8 cellular contexts compared by ENCODE assay signal in the genomic region with DNA sequence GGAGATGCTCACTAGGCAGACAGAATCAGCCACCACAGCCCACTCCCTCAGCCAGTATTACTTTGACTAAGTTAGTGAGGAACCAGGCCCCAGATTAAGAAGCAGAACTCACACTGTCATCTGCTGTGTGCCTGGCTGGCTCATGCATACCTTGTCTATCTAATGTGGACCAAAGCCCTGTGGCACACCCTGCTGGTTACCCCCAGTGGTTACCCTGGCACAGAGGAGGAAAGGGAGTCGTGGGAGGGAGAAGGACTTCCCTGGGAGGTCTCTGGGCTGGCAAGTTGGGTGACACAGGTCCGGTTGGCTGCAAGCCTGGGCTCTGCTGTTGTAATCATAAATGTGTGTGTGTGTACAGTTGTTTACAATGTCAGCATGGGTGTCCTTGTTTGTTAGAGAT. TPM values are rescaled to one million over a fixed set of nuclear protein-coding genes. Genes with fewer than 3 reads are reported as not detected.
DNase-seq lines count a peak whose midpoint lies in the region; ATAC-seq and TF ChIP-seq lines count a peak whose summit lies in the region.

No MANE protein-coding gene starts in this region.

- H2AK5ac ChIP-seq in neuronal stem cell (ENCODE audit: low read depth, low read length) = no peak overlapping the region

- no peak overlapping the region for H3K4ac ChIP-seq in neuronal stem cell (ENCODE audit: low read length)

- H3K9me2 ChIP-seq in Loucy (replicated peaks; ENCODE audit: low read depth, low read length) = no peaks in the 10 kb centered on the region

- H3F3A ChIP-seq in Loucy (ENCODE audit: low read depth) = no peaks in the 10 kb centered on the region

- H2AFZ ChIP-seq in Loucy (ENCODE audit: low read length) = no peak overlapping the region
- no peak overlapping the region for H2AFZ ChIP-seq in neuronal stem cell (ENCODE audit: low read length)

- POLR2A ChIA-PET in A673 (lab: Charles Lee; ENCODE audit: low non-redundant PET) = no interaction called here

- H3K79me2 ChIP-seq in Loucy (ENCODE audit: insufficient read depth, low read length) = no peaks in the 10 kb centered on the region

- H2BK12ac ChIP-seq in neuronal stem cell (ENCODE audit: low read length) = no peak overlapping the region

- H3K27me3 ChIP-seq in A673 (replicated peaks; ENCODE audit: insufficient read depth, low read depth, low read length, poor library complexity) (no peaks in the 10 kb centered on the region), Loucy (ENCODE audit: insufficient read depth, low read length, poor library complexity, severe bottlenecking) (no peaks in the 10 kb centered on the region), left ventricle myocardium inferior (ENCODE audit: low read depth) (no peaks in the 10 kb centered on the region), subcutaneous abdominal adipose tissue (ENCODE audit: control insufficient read depth in 5 of 5, insufficient read depth in 4 of 5, low read length in 5 of 5) (no peaks in the 10 kb centered on the region), neuronal stem cell (ENCODE audit: control insufficient read depth in 3 of 3, insufficient read depth in 3 of 3, low read depth in 1 of 3, low read length in 3 of 3) (no peaks in the 10 kb centered on the region)

- intact Hi-C loops in A673 (cut with micrococcal nuclease; ENCODE audit: unreplicated experiment) (no loop called here), left ventricle myocardium inferior (cut with micrococcal nuclease) (no loop called here)

- no peak overlapping the region for H4K91ac ChIP-seq in neuronal stem cell (ENCODE audit: low read depth, low read length, poor library complexity)

- TF ChIP-seq CTCF in A673 (conservative IDR thresholded peaks at IDR 0.05; ENCODE audit: low read depth, low read length) (no peak; the same call in 1 of the 2 replicates), Loucy (conservative IDR thresholded peaks at IDR 0.05; ENCODE audit: low read length) (peak; percentile 60), left ventricle myocardium inferior (IDR thresholded peaks at IDR 0.05; ENCODE audit: borderline replicate concordance) (peak; percentile 50)

- no peak overlapping the region for H2BK120ac ChIP-seq in neuronal stem cell (ENCODE audit: low read depth, low read length)

- no peaks in the 10 kb centered on the region for H4K20me1 ChIP-seq in Loucy (ENCODE audit: insufficient read depth, low read length, poor library complexity, severe bottlenecking)

- no peaks in the 10 kb centered on the region for H3K36me3 ChIP-seq in A673 (ENCODE audit: insufficient read depth, low read length, poor library complexity, severe bottlenecking)
- H3K36me3 ChIP-seq in Loucy (ENCODE audit: insufficient read depth, low read length) = no peaks in the 10 kb centered on the region
- H3K36me3 ChIP-seq in left ventricle myocardium inferior = no peaks in the 10 kb centered on the region
- H3K36me3 ChIP-seq in subcutaneous abdominal adipose tissue (ENCODE audit: control insufficient read depth in 5 of 5, insufficient read depth in 5 of 5, low read length in 5 of 5) = no peaks in the 10 kb centered on the region
- H3K36me3 ChIP-seq in neuronal stem cell (replicated peaks in 1 of 2; ENCODE audit: control insufficient read depth in 2 of 2, insufficient read depth in 2 of 2, low read length in 2 of 2) = no peaks in the 10 kb centered on the region

- peaks cover 1% of the 10 kb centered on the region for H3K79me1 ChIP-seq in neuronal stem cell (ENCODE audit: low read depth, low read length)

- no peak overlapping the region for H2BK5ac ChIP-seq in neuronal stem cell (ENCODE audit: low read length)

- H3K27ac ChIP-seq in A673 (ENCODE audit: low read depth, low read length, poor library complexity, severe bottlenecking) = no peak overlapping the region
- H3K27ac ChIP-seq in left ventricle myocardium inferior (replicated peaks) = peak overlapping the region; percentile 84
- H3K27ac ChIP-seq in subcutaneous abdominal adipose tissue (ENCODE audit: low read depth, low read length) = peak overlapping the region; percentile 46
- H3K27ac ChIP-seq in neuronal stem cell (replicated peaks; ENCODE audit: low read length) = no peak overlapping the region

- CTCF ChIA-PET in A673 (lab: Charles Lee) = no interaction called here

- H3K18ac ChIP-seq in neuronal stem cell (ENCODE audit: low read length) = no peak overlapping the region

- ATAC-seq in GM18873 (IDR thresholded peaks at IDR 0.05; ENCODE audit: low FRiP score, unreplicated experiment) = peak; percentile 64

- no peak overlapping the region for H3K4me2 ChIP-seq in Loucy (ENCODE audit: low read depth, low read length, poor library complexity, severe bottlenecking)
- no peak overlapping the region for H3K4me2 ChIP-seq in neuronal stem cell (ENCODE audit: insufficient read depth, low read length, poor library complexity, severe bottlenecking)

- BruUV-seq in A673 (replicated peaks; lab: Mats Ljungman, UMichigan) = no TSS peak

- H3K4me1 ChIP-seq in A673 (ENCODE audit: insufficient read depth, low read length, poor library complexity, severe bottlenecking) (no peaks in the 10 kb centered on the region), Loucy (ENCODE audit: insufficient read depth, low read length, poor library complexity, severe bottlenecking) (peaks cover 12% of the 10 kb centered on the region), left ventricle myocardium inferior (peaks cover 43% of the 10 kb centered on the region), subcutaneous abdominal adipose tissue (ENCODE audit: control insufficient read depth in 5 of 5, insufficient read depth in 5 of 5, low read length in 5 of 5) (peaks cover 4 to 53% (median 19%) of the 10 kb centered on the region in 5 donors), neuronal stem cell (ENCODE audit: control insufficient read depth in 2 of 2, insufficient read depth in 1 of 2, low read depth in 1 of 2, low read length in 2 of 2) (peaks cover 0 to 6% of the 10 kb centered on the region in 2 donors)

- H3K9me3 ChIP-seq in A673 (ENCODE audit: low read depth, low read length, poor library complexity, severe bottlenecking) (no peaks in the 10 kb centered on the region), Loucy (ENCODE audit: insufficient read depth, low read depth, low read length) (no peaks in the 10 kb centered on the region), left ventricle myocardium inferior (replicated peaks) (no peaks in the 10 kb centered on the region), subcutaneous abdominal adipose tissue (ENCODE audit: control insufficient read depth in 5 of 5, low read length in 5 of 5) (no peaks in the 10 kb centered on the region), neuronal stem cell (replicated peaks in 1 of 2; ENCODE audit: control insufficient read depth in 2 of 2, insufficient read depth in 1 of 2, low read depth in 1 of 2, low read length in 2 of 2) (no peaks in the 10 kb centered on the region)

- DNase-seq in A673 (ENCODE audit: low spot score) = peak; percentile 32
- DNase-seq in activated T-cell treated with anti-CD3 and anti-CD28 coated beads for 48 hours (ENCODE audit: low read depth) = peak; percentile 38
- no peak for DNase-seq in left ventricle myocardium inferior
- DNase-seq in neuronal stem cell (ENCODE audit: low spot score) = no peak
- no peak for DNase-seq in cerebellar nuclear complex (lab: John Stamatoyannopoulos, UW)

- H3K4me3 ChIP-seq in A673 (ENCODE audit: low read depth, low read length, poor library complexity, severe bottlenecking) = no peak overlapping the region
- H3K4me3 ChIP-seq in Loucy (ENCODE audit: low read length, poor library complexity, severe bottlenecking) = no peak overlapping the region
- no peak overlapping the region for H3K4me3 ChIP-seq in left ventricle myocardium inferior
- H3K4me3 ChIP-seq in subcutaneous abdominal adipose tissue (ENCODE audit: low read depth in 1 of 5, low read length in 5 of 5) = no peak overlapping the region
- H3K4me3 ChIP-seq in neuronal stem cell (ENCODE audit: low read length in 2 of 2) = no peak overlapping the region

- H3K14ac ChIP-seq in neuronal stem cell (ENCODE audit: low read length) = no peak overlapping the region

- H2BK15ac ChIP-seq in neuronal stem cell (ENCODE audit: low read length) = no peak overlapping the region

- WGBS in neuronal stem cell (ENCODE audit: extremely low coverage in 2 of 2, insufficient read length in 2 of 2, insufficient replicate concordance in 1 of 2), 2 donors = no CpG with 5 or more reads among the region's 2 CpGs

- H4K8ac ChIP-seq in neuronal stem cell (ENCODE audit: low read depth, low read length) = no peak overlapping the region

- H3K9ac ChIP-seq in Loucy (ENCODE audit: low read depth, low read length, poor library complexity, severe bottlenecking) = no peak overlapping the region
- H3K9ac ChIP-seq in subcutaneous abdominal adipose tissue (ENCODE audit: low read length in 5 of 5) = peak overlapping the region in 1 of 5 donors; percentile 21
- no peak overlapping the region for H3K9ac ChIP-seq in neuronal stem cell (ENCODE audit: low read depth, low read length, poor library complexity)

- no peak overlapping the region for H3K23ac ChIP-seq in neuronal stem cell (ENCODE audit: low read depth, low read length, poor library complexity)

RNA-seq across cellular contexts. Expression of a gene that starts 7.5 kb away (rescaled TPM):
- 0.07 and 0.19 TPM in 2 replicates for total RNA-seq in A673 (2021)
- total RNA-seq in left ventricle myocardium inferior = not detected
- polyA plus RNA-seq in neuronal stem cell (2013, experiment 1 of 2) = 0.04 TPM
- 0.04 TPM for polyA plus RNA-seq in neuronal stem cell (2013, experiment 2 of 2)

Comparison
In these comparisons a context has a peak if more than half of its experiments do, and no peak if none do; other contexts are left out.
1. DNase-seq: peak in A673 (single experiment) and activated T-cell treated with anti-CD3 and anti-CD28 coated beads for 48 hours (single experiment); none in left ventricle myocardium inferior (single experiment), neuronal stem cell (single experiment) and cerebellar nuclear complex (0 of 2).
2. H3K27ac ChIP-seq: peak in left ventricle myocardium inferior (single experiment) and subcutaneous abdominal adipose tissue (single experiment); none in A673 (single experiment) and neuronal stem cell (single experiment).